Comparison of ENCODE assay signal across 17 cellular contexts in the genomic region with DNA sequence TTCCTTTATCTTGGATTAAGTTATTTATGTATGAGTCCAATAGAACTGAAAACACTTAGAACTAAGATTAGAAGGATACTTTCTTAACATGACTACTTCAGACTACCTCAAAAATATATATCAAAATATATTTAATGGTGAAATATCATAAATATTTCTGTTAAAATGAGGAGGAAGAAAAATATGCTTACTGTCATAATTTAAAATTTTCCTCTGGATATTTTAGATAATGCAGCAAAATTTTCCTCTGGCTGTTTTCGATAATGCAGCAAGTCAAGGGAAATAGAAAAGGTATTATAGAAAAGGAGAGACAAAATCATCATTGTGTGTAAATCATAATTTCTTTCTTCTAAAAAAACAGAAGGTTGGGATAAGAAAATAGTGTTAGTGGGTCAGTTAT.
DNase-seq lines count a peak whose midpoint lies in the region; ATAC-seq and TF ChIP-seq lines count a peak whose summit lies in the region.
"Had no signal": no experiment of that assay in that cellular context is flagged by ENCODE, and none has a peak within 500 bp of the region (broad histone marks: within the 10 kb centered on the region; RNA-seq: fewer than 3 reads in every experiment).

No MANE protein-coding gene starts in this region.

- POLR2A ChIA-PET in CD8-positive, alpha-beta memory T cell (lab: Charles Lee): no interaction called here

- H3K4me1 Mint-ChIP-seq in chondrocyte (ENCODE audit: low read depth): peaks cover 13% of the 10 kb centered on the region
- peaks cover 5 to 7% (median 7%) of the 10 kb centered on the region in 3 donors for H3K4me1 Mint-ChIP-seq in CD8-positive, alpha-beta memory T cell
- H3K4me1 Mint-ChIP-seq: stimulated activated naive B cell treated with anti-CD40 and anti-IgM and Interleukin-4, amounts not matched to agents 10 μg/mL and 1 μg/mL and 100 μg/mL, for 72 hours had no signal

- H3K4me3 ChIP-seq in left ventricle myocardium inferior (peak overlapping the region; percentile 55), mucosa of stomach (ENCODE audit: low read length) (peak overlapping the region; percentile 50)
- no peak overlapping the region for H3K4me3 ChIP-seq in CD8-positive, alpha-beta memory T cell (ENCODE audit: low read length)

- H3K9me3 ChIP-seq in left ventricle myocardium inferior (replicated peaks) (no peaks in the 10 kb centered on the region), mucosa of stomach (ENCODE audit: control insufficient read depth, low read length) (no peaks in the 10 kb centered on the region)
- no peaks in the 10 kb centered on the region for H3K9me3 ChIP-seq in CD8-positive, alpha-beta memory T cell (ENCODE audit: low read length)
- H3K9me3 ChIP-seq: lower lobe of right lung, neutrophil had no signal

- CTCF ChIA-PET in CD8-positive, alpha-beta memory T cell (lab: Charles Lee): interaction anchor here (1.6 kb wide), 1 partner anchor 1588 kb away, joined by 4 read pairs; no protein-coding TSS in a partner anchor

- H3K27me3 ChIP-seq in left ventricle myocardium inferior (ENCODE audit: low read depth) (peaks cover 5% of the 10 kb centered on the region), mucosa of stomach (ENCODE audit: control insufficient read depth, insufficient read depth, low read length) (no peaks in the 10 kb centered on the region)
- peaks cover 4% of the 10 kb centered on the region for H3K27me3 ChIP-seq in CD8-positive, alpha-beta memory T cell (ENCODE audit: insufficient read depth, low read length, poor library complexity, severe bottlenecking)

- no peak overlapping the region for H3K27ac Mint-ChIP-seq in chondrocyte (ENCODE audit: unreplicated experiment)
- H3K27ac Mint-ChIP-seq in CD8-positive, alpha-beta memory T cell: no peak overlapping the region
- H3K27ac Mint-ChIP-seq: activated CD4-positive, alpha-beta T cell treated with anti-CD3 and anti-CD28 coated beads for 36 hours; IgD-negative memory B cell; stimulated activated naive B cell treated with anti-CD40 and anti-IgM and Interleukin-4, amounts not matched to agents 10 μg/mL and 1 μg/mL and 100 μg/mL, for 72 hours had no signal

- H3K36me3 Mint-ChIP-seq in chondrocyte (ENCODE audit: low read depth): no peaks in the 10 kb centered on the region
- no peaks in the 10 kb centered on the region for H3K36me3 Mint-ChIP-seq in CD8-positive, alpha-beta memory T cell
- H3K36me3 Mint-ChIP-seq: IgD-negative memory B cell; stimulated activated naive B cell treated with anti-CD40 and anti-IgM and Interleukin-4, amounts not matched to agents 10 μg/mL and 1 μg/mL and 100 μg/mL, for 72 hours had no signal

- H3K27me3 Mint-ChIP-seq in chondrocyte (ENCODE audit: low read depth): no peaks in the 10 kb centered on the region
- H3K27me3 Mint-ChIP-seq in CD8-positive, alpha-beta memory T cell: peaks cover 12 to 26% of the 10 kb centered on the region in 2 donors

- H3K9ac ChIP-seq in mucosa of stomach (ENCODE audit: low read length): peak overlapping the region; percentile 45

- TF ChIP-seq CTCF in left ventricle myocardium inferior (IDR thresholded peaks at IDR 0.05; ENCODE audit: borderline replicate concordance) (no peak), chondrocyte (IDR thresholded peaks at IDR 0.05) (no peak)

- ATAC-seq in Right ventricle myocardium inferior: no peak
- ATAC-seq in esophagus mucosa: no peak
- ATAC-seq in GM21723 (IDR thresholded peaks at IDR 0.05; ENCODE audit: unreplicated experiment): no peak
- ATAC-seq: activated CD4-positive, alpha-beta T cell treated with anti-CD3 and anti-CD28 coated beads for 36 hours had no signal

- DNase-seq in left ventricle myocardium inferior (no peak), Right ventricle myocardium inferior (ENCODE audit: missing footprints) (no peak), chondrocyte (ENCODE audit: low spot score) (no peak), NCI-H2227 treated with DMSO at 0.1 percent for 48 hours (lab: John Stamatoyannopoulos, UW) (no peak)
- DNase-seq in CD8-positive, alpha-beta memory T cell: no peak
- DNase-seq: activated CD8-positive, alpha-beta memory T cell treated with anti-CD3 and anti-CD28 coated beads, Interleukin-2, amount 50 U/mL, for 4 hours; activated naive CD4-positive, alpha-beta T cell; H7; lower lobe of right lung; stimulated activated naive B cell treated with anti-CD40 and anti-IgM and Interleukin-4, amounts not matched to agents 10 μg/mL and 1 μg/mL and 100 μg/mL, for 72 hours; T-helper 9 cell had no signal

- no peak overlapping the region for H3K27ac ChIP-seq in left ventricle myocardium inferior (replicated peaks)
- no peak overlapping the region for H3K27ac ChIP-seq in CD8-positive, alpha-beta memory T cell (ENCODE audit: low read depth, low read length)
- H3K27ac ChIP-seq: lower lobe of right lung, neutrophil had no signal

- intact Hi-C loops in left ventricle myocardium inferior (cut with micrococcal nuclease) (loop anchor here (10.0 kb wide), 1 partner anchor 966 kb away; the partner anchor contains the start of gene HS3ST3B1), Right ventricle myocardium inferior (cut with DNase I) (loop anchor here (5.0 kb wide), 2 partner anchors 259 to 1589 kb away; no protein-coding TSS in a partner anchor)

- H3K4me1 ChIP-seq in left ventricle myocardium inferior (no peaks in the 10 kb centered on the region), mucosa of stomach (ENCODE audit: control insufficient read depth, insufficient read depth, low read length) (no peaks in the 10 kb centered on the region)
- H3K4me1 ChIP-seq in CD8-positive, alpha-beta memory T cell (ENCODE audit: insufficient read depth, low read length): no peaks in the 10 kb centered on the region
- H3K4me1 ChIP-seq: lower lobe of right lung had no signal

- H3K4me3 Mint-ChIP-seq in chondrocyte (ENCODE audit: unreplicated experiment): peak overlapping the region; percentile 73
- H3K4me3 Mint-ChIP-seq in CD8-positive, alpha-beta memory T cell: no peak overlapping the region
- H3K4me3 Mint-ChIP-seq: activated CD4-positive, alpha-beta T cell treated with anti-CD3 and anti-CD28 coated beads for 36 hours; stimulated activated naive B cell treated with anti-CD40 and anti-IgM and Interleukin-4, amounts not matched to agents 10 μg/mL and 1 μg/mL and 100 μg/mL, for 72 hours had no signal

- H3K36me3 ChIP-seq in left ventricle myocardium inferior (no peaks in the 10 kb centered on the region), mucosa of stomach (ENCODE audit: control insufficient read depth, insufficient read depth, low read length) (no peaks in the 10 kb centered on the region)
- no peaks in the 10 kb centered on the region for H3K36me3 ChIP-seq in CD8-positive, alpha-beta memory T cell (ENCODE audit: insufficient read depth, low read length)
- H3K36me3 ChIP-seq: lower lobe of right lung, neutrophil had no signal

- no peaks in the 10 kb centered on the region for H3K9me3 Mint-ChIP-seq in chondrocyte (ENCODE audit: low read depth)
- H3K9me3 Mint-ChIP-seq in CD8-positive, alpha-beta memory T cell: peaks cover 0 to 2% (median 0%) of the 10 kb centered on the region in 5 donors
- H3K9me3 Mint-ChIP-seq: IgD-negative memory B cell had no signal
